In the genomic region with DNA sequence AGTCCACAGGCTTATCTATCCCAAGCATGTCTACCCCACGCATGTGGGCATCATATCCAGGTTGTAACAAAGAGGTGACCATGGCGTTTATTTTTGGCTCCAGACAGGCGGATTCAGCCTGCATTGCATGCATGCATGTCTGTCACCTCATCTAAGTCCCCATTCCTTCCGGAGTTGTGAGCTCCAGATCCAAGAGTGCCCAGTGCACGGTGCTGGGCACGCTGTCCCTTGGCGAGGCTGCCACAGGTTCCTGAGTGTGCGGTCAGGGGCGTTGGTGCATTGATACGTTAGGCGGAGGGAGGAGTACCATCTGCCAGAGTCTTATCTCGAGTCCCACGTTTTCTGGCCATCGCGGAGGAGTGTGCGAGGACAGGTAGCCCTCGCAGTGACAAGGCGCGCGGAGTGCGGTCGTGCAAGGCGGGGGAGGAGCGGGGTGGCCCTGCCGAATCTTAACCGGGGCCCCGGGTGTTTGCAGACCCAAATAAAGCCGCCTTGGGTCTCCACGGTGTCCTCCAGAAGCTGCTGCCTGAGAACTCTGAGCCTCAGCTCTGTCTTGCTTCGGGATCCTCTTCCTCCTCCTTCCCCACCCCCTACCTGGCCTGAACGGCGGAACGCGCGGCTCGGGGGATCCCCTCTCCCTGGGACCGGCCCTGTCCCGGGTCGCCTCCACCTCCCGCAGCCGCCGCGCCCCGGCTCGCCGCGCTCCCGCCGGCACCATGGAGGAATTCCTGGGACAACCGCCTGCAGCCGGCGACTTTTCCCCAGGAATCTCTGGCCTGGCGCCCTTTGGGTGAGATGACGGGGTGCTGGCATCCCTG, we compare ENCODE assay signal across 8 cellular contexts. TPM values are rescaled to one million over a fixed set of nuclear protein-coding genes. Genes with fewer than 3 reads are reported as not detected.
DNase-seq lines count a peak whose midpoint lies in the region; ATAC-seq and TF ChIP-seq lines count a peak whose summit lies in the region.

No MANE protein-coding gene starts in this region.

- H3K4me1 Mint-ChIP-seq in IgD-negative memory B cell: peaks cover 8 to 20% (median 15%) of the 10 kb centered on the region in 3 donors

- peak overlapping the region in 1 of 3 donors; percentile 83 for H3K27ac Mint-ChIP-seq in IgD-negative memory B cell

- peak; percentile 51 to 77 for DNase-seq in erythroblast (lab: John Stamatoyannopoulos, UW)
- no peak for DNase-seq in sciatic nerve (ENCODE audit: low spot score)
- no peak for DNase-seq in NCI-H526 treated with DMSO at 0.1 percent for 48 hours (lab: John Stamatoyannopoulos, UW)
- no peak for DNase-seq in KG1 (lab: John Stamatoyannopoulos, UW)
- DNase-seq in NCI-H2196 treated with DMSO at 0.1 percent for 48 hours (lab: John Stamatoyannopoulos, UW; ENCODE audit: unreplicated experiment): no peak

- TF ChIP-seq POLR2A in erythroblast (IDR thresholded peaks at IDR 0.05; ENCODE audit: low read length): peak; percentile 45

- H3K36me3 Mint-ChIP-seq in IgD-negative memory B cell: no peaks in the 10 kb centered on the region

- ATAC-seq in GM18909 (IDR thresholded peaks at IDR 0.05; ENCODE audit: poor library complexity, unreplicated experiment) (peak; percentile 31), sciatic nerve (peak; percentile 26), GM21515 (IDR thresholded peaks at IDR 0.05; ENCODE audit: unreplicated experiment) (no peak)

- intact Hi-C loops in sciatic nerve (cut with DNase I): no loop called here

- peaks cover 0 to 2% (median 0%) of the 10 kb centered on the region in 3 donors for H3K9me3 Mint-ChIP-seq in IgD-negative memory B cell

- peaks cover 22% of the 10 kb centered on the region for H3K27me3 Mint-ChIP-seq in IgD-negative memory B cell

- H3K4me3 Mint-ChIP-seq in IgD-negative memory B cell: peak overlapping the region; percentile 67 to 94 (median 86)

RNA-seq across cellular contexts. Expression of gene GALNTL6, which starts 0.6 kb away (rescaled TPM):
- 1.3 TPM for polyA plus RNA-seq in IgD-negative memory B cell
- 0.22 TPM for total RNA-seq in sciatic nerve

Comparison
In these comparisons a context has a peak if more than half of its experiments do, and no peak if none do; other contexts are left out.
1. DNase-seq: peak in erythroblast (2 of 2); none in sciatic nerve (single experiment), NCI-H526 treated with DMSO at 0.1 percent for 48 hours (single experiment), KG1 (single experiment) and NCI-H2196 treated with DMSO at 0.1 percent for 48 hours (single experiment).